ENCODE assay signal across 8 cellular contexts in the genomic region with DNA sequence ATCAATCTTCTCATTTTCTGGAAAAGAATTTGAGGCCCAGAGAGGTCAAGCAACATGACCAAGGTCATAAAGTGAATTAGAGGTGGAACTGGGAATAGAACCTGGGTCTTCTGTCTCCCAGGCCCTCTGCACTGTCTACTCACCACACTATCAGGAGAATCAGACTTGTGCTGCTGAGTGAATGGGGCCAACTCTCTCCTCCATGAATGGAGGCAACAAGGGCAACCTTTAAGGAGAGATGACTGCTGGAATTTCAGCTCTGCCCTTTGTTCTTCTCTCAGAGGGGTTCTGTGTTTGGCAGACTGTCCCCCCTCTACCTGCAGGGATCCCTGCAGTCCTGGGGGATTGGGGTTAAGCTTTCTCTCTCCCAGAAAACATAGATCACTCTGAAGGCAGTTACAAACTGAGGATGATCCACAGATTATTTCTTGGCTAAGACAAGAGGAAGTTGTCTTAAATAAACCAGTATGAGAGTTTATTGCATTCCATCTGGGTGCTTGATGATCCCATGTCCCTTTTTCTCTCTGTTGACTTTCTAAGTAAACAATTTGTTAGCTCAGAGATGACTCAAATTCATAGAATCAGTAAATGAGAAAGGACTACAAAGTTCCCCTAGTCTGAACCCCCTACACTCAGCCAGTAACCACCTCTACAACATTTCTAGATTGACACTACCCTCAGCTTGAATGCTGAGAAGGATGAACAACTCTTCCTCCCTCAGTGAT.
DNase-seq lines count a peak whose midpoint lies in the region; ATAC-seq and TF ChIP-seq lines count a peak whose summit lies in the region.

No MANE protein-coding gene starts in this region.

- DNase-seq in A172 (ENCODE audit: low spot score) (peak; percentile 64), HFF-Myc (ENCODE audit: extremely low read depth, low read depth) (peak; percentile 55), NCI-H82 treated with DMSO at 0.1 percent for 48 hours (lab: John Stamatoyannopoulos, UW; ENCODE audit: unreplicated experiment) (no peak)
- DNase-seq in activated CD8-positive, alpha-beta T cell treated with anti-CD3 and anti-CD28 coated beads for 36 hours = no peak
- DNase-seq in stimulated activated naive B cell treated with anti-CD40 and anti-IgM and Interleukin-4, amounts not matched to agents 10 μg/mL and 1 μg/mL and 100 μg/mL, for 72 hours = no peak
- DNase-seq in activated CD4-positive, alpha-beta T cell treated with anti-CD3 and anti-CD28 coated beads, Interleukin-2, amount 50 U/mL, for 4 hours = no peak

- peaks cover 4% of the 10 kb centered on the region for H3K9me3 Mint-ChIP-seq in activated CD8-positive, alpha-beta T cell treated with anti-CD3 and anti-CD28 coated beads for 36 hours
- peaks cover 2 to 4% of the 10 kb centered on the region in 2 donors for H3K9me3 Mint-ChIP-seq in stimulated activated naive B cell treated with anti-CD40 and anti-IgM and Interleukin-4, amounts not matched to agents 10 μg/mL and 1 μg/mL and 100 μg/mL, for 72 hours

- peak overlapping the region; percentile 37 for H3K9ac ChIP-seq in iPS-15b (ENCODE audit: low read depth, low read length)

- no peak for TF ChIP-seq CTCF in HFF-Myc (IDR thresholded peaks at IDR 0.05; ENCODE audit: low read depth, low read length, missing control alignments)
- no peak for TF ChIP-seq CTCF in activated CD8-positive, alpha-beta T cell treated with anti-CD3 and anti-CD28 coated beads for 36 hours (IDR thresholded peaks at IDR 0.05)

- peak overlapping the region; percentile 4 for H3K4me3 Mint-ChIP-seq in activated CD8-positive, alpha-beta T cell treated with anti-CD3 and anti-CD28 coated beads for 36 hours
- H3K4me3 Mint-ChIP-seq in stimulated activated naive B cell treated with anti-CD40 and anti-IgM and Interleukin-4, amounts not matched to agents 10 μg/mL and 1 μg/mL and 100 μg/mL, for 72 hours = no peak overlapping the region

- peaks cover 23% of the 10 kb centered on the region for H3K4me1 ChIP-seq in iPS-15b (ENCODE audit: control insufficient read depth, insufficient read depth, low read length)

- H3K9me3 ChIP-seq in iPS-15b (ENCODE audit: control insufficient read depth, insufficient read depth, low read length) = no peaks in the 10 kb centered on the region

- H3K4me3 ChIP-seq in HFF-Myc (replicated peaks; ENCODE audit: low read depth, low read length) (no peak overlapping the region), iPS-15b (ENCODE audit: low read depth, low read length) (no peak overlapping the region)

- H3K27me3 ChIP-seq in iPS-15b (ENCODE audit: control insufficient read depth, insufficient read depth, low read length) = no peaks in the 10 kb centered on the region

- CTCF ChIA-PET in activated CD8-positive, alpha-beta T cell treated with anti-CD3 and anti-CD28 coated beads for 36 hours (lab: Charles Lee) = interaction anchor here (1.3 to 1.5 kb wide), 4 partner anchors 35 to 105 kb away, joined by 3 to 4 read pairs (median 4); no protein-coding TSS in a partner anchor

- H3K36me3 ChIP-seq in iPS-15b (ENCODE audit: control insufficient read depth, insufficient read depth, low read length) = no peaks in the 10 kb centered on the region

- peak overlapping the region; percentile 95 for H3K27ac Mint-ChIP-seq in activated CD8-positive, alpha-beta T cell treated with anti-CD3 and anti-CD28 coated beads for 36 hours
- H3K27ac Mint-ChIP-seq in stimulated activated naive B cell treated with anti-CD40 and anti-IgM and Interleukin-4, amounts not matched to agents 10 μg/mL and 1 μg/mL and 100 μg/mL, for 72 hours = peak overlapping the region; percentile 33

- intact Hi-C loops in activated CD8-positive, alpha-beta T cell treated with anti-CD3 and anti-CD28 coated beads for 36 hours (cut with micrococcal nuclease) = no loop called here

- peak; percentile 54 for ATAC-seq in activated CD8-positive, alpha-beta T cell treated with anti-CD3 and anti-CD28 coated beads for 36 hours
- peak; percentile 60 to 61 for ATAC-seq in stimulated activated naive B cell treated with anti-CD40 and anti-IgM and Interleukin-4, amounts not matched to agents 10 μg/mL and 1 μg/mL and 100 μg/mL, for 72 hours (replicated peaks)
- no peak for ATAC-seq in HG03280 (IDR thresholded peaks at IDR 0.05; ENCODE audit: unreplicated experiment)

- peaks cover 3% of the 10 kb centered on the region for H3K36me3 Mint-ChIP-seq in activated CD8-positive, alpha-beta T cell treated with anti-CD3 and anti-CD28 coated beads for 36 hours (ENCODE audit: low read depth)
- peaks cover 0 to 2% of the 10 kb centered on the region in 2 donors for H3K36me3 Mint-ChIP-seq in stimulated activated naive B cell treated with anti-CD40 and anti-IgM and Interleukin-4, amounts not matched to agents 10 μg/mL and 1 μg/mL and 100 μg/mL, for 72 hours

- peaks cover 36% of the 10 kb centered on the region for H3K4me1 Mint-ChIP-seq in activated CD8-positive, alpha-beta T cell treated with anti-CD3 and anti-CD28 coated beads for 36 hours (ENCODE audit: low read depth)
- H3K4me1 Mint-ChIP-seq in stimulated activated naive B cell treated with anti-CD40 and anti-IgM and Interleukin-4, amounts not matched to agents 10 μg/mL and 1 μg/mL and 100 μg/mL, for 72 hours = peaks cover 13 to 29% of the 10 kb centered on the region in 2 donors

- H3K27me3 Mint-ChIP-seq in activated CD8-positive, alpha-beta T cell treated with anti-CD3 and anti-CD28 coated beads for 36 hours = no peaks in the 10 kb centered on the region
- H3K27me3 Mint-ChIP-seq in stimulated activated naive B cell treated with anti-CD40 and anti-IgM and Interleukin-4, amounts not matched to agents 10 μg/mL and 1 μg/mL and 100 μg/mL, for 72 hours = peaks cover 10 to 14% of the 10 kb centered on the region in 2 donors

- POLR2A ChIA-PET in activated CD8-positive, alpha-beta T cell treated with anti-CD3 and anti-CD28 coated beads for 36 hours (lab: Charles Lee) = interaction anchor here (0.6 to 1.3 kb wide), 11 partner anchors 14 to 1871 kb away, joined by 3 to 9 read pairs (median 3); no protein-coding TSS in a partner anchor

Comparison
In these comparisons a context has a peak if more than half of its experiments do, and no peak if none do; other contexts are left out.
1. DNase-seq: peak in A172 (single experiment) and HFF-Myc (single experiment); none in activated CD8-positive, alpha-beta T cell treated with anti-CD3 and anti-CD28 coated beads for 36 hours (single experiment), stimulated activated naive B cell treated with anti-CD40 and anti-IgM and Interleukin-4, amounts not matched to agents 10 μg/mL and 1 μg/mL and 100 μg/mL, for 72 hours (single experiment), NCI-H82 treated with DMSO at 0.1 percent for 48 hours (single experiment) and activated CD4-positive, alpha-beta T cell treated with anti-CD3 and anti-CD28 coated beads, Interleukin-2, amount 50 U/mL, for 4 hours (0 of 2).